In the genomic region with DNA sequence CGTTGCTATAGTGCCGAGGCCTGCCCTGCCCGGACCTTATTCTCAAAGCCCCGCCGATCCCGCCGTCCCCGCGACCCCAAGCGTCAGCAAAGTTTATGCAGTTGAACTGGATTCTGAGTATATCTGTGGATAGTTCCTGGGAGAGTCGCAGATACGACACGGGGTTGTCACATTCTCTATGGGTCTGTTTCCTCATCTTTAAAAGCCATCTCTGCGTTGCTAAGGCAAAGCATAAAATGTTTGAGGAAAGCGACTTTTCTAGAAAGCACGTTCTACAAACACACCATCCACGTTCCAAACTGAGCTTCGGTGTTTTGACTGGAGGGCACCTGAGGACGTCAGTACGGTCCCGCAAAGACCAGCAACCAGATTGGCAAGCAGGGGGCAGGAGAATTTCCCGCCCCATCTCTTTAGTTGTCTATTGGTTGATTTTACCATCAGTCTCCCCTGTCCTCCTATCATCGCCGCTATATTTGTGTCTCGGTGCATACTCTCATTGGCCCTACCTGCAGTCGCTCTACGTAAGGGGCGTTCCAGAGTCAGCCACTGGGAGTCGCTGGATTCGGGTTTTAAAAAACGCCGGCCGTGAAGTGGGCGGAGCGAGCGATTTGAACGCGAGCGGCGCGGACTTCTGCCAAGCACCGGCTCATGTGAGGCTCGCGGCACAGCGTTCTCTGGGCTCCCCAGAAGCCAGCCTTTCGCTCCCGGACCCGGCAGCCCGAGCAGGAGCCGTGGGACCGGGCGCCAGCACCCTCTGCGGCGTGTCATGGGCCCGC, we compare ENCODE assay signal across 1 cellular context.
TF ChIP-seq lines count a peak whose summit lies in the region.

CENPA (plus strand) TSS at position 626 of the 776 bp plus-strand sequence; CDS start at position 767, 141 bp downstream.

TF ChIP-seq in HepG2, 621 proteins besides CTCF, POLR2A, EP300 and RAD21 (continued from another document and continues in another):
- TF ChIP-seq, protein P1, sequence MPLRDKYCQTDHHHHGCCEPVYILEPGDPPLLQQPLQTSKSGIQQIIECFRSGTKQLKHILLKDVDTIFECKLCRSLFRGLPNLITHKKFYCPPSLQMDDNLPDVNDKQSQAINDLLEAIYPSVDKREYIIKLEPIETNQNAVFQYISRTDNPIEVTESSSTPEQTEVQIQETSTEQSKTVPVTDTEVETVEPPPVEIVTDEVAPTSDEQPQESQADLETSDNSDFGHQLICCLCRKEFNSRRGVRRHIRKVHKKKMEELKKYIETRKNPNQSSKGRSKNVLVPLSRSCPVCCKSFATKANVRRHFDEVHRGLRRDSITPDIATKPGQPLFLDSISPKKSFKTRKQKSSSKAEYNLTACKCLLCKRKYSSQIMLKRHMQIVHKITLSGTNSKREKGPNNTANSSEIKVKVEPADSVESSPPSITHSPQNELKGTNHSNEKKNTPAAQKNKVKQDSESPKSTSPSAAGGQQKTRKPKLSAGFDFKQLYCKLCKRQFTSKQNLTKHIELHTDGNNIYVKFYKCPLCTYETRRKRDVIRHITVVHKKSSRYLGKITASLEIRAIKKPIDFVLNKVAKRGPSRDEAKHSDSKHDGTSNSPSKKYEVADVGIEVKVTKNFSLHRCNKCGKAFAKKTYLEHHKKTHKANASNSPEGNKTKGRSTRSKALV (CRISPR knock-in tag; IDR thresholded peaks at IDR 0.05) = peak; percentile 93
- TF ChIP-seq TBX3 (IDR thresholded peaks at IDR 0.05; ENCODE audit: borderline replicate concordance) = peak; percentile 83; the same call in 1 of the 2 replicates
- TF ChIP-seq ZBTB43 (CRISPR knock-in tag; conservative IDR thresholded peaks at IDR 0.05) = peak; percentile 92
- TF ChIP-seq HOXA5 (CRISPR knock-in tag; IDR thresholded peaks at IDR 0.05) = peak; percentile 95
- peak; percentile 75; the same call in 1 of the 2 replicates for TF ChIP-seq CHD2 (IDR thresholded peaks at IDR 0.05; ENCODE audit: low read depth, low read length)
- 0 out of 2 replicates have a peak, but pooled peaks have one; percentile 82 for TF ChIP-seq GTF3A (CRISPR knock-in tag; conservative IDR thresholded peaks at IDR 0.05)
- no peak for TF ChIP-seq PAXIP1 (CRISPR knock-in tag; conservative IDR thresholded peaks at IDR 0.05)
- TF ChIP-seq PHF5A (CRISPR knock-in tag; IDR thresholded peaks at IDR 0.05; ENCODE audit: low read depth, unreplicated experiment) = no peak
- peak; percentile 98 for TF ChIP-seq ZMAT3 (CRISPR knock-in tag; conservative IDR thresholded peaks at IDR 0.05)
- peak; percentile 80 for TF ChIP-seq NR2C2 (CRISPR knock-in tag; IDR thresholded peaks at IDR 0.05; ENCODE audit: borderline replicate concordance)
- no peak for TF ChIP-seq ZBTB21 (CRISPR knock-in tag; IDR thresholded peaks at IDR 0.05)
- no peak for TF ChIP-seq ZFP82 (CRISPR knock-in tag; IDR thresholded peaks at IDR 0.05; ENCODE audit: borderline replicate concordance)
- peak; percentile 99 for TF ChIP-seq SP2 (CRISPR knock-in tag; IDR thresholded peaks at IDR 0.05)
- TF ChIP-seq, protein P2, sequence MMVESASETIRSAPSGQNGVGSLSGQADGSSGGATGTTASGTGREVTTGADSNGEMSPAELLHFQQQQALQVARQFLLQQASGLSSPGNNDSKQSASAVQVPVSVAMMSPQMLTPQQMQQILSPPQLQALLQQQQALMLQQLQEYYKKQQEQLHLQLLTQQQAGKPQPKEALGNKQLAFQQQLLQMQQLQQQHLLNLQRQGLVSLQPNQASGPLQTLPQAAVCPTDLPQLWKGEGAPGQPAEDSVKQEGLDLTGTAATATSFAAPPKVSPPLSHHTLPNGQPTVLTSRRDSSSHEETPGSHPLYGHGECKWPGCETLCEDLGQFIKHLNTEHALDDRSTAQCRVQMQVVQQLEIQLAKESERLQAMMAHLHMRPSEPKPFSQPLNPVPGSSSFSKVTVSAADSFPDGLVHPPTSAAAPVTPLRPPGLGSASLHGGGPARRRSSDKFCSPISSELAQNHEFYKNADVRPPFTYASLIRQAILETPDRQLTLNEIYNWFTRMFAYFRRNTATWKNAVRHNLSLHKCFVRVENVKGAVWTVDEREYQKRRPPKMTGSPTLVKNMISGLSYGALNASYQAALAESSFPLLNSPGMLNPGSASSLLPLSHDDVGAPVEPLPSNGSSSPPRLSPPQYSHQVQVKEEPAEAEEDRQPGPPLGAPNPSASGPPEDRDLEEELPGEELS (CRISPR knock-in tag; IDR thresholded peaks at IDR 0.05) = peak; percentile 86
- TF ChIP-seq, protein P3, sequence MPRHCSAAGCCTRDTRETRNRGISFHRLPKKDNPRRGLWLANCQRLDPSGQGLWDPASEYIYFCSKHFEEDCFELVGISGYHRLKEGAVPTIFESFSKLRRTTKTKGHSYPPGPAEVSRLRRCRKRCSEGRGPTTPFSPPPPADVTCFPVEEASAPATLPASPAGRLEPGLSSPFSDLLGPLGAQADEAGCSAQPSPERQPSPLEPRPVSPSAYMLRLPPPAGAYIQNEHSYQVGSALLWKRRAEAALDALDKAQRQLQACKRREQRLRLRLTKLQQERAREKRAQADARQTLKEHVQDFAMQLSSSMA (CRISPR knock-in tag; IDR thresholded peaks at IDR 0.05) = peak; percentile 92; the same call in 1 of the 2 replicates
- peak; percentile 93 for TF ChIP-seq SIN3A (IDR thresholded peaks at IDR 0.05; ENCODE audit: borderline replicate concordance, low read depth, low read length)
- TF ChIP-seq ZKSCAN1 (IDR thresholded peaks at IDR 0.05; ENCODE audit: low read length) = no peak
- TF ChIP-seq ZNF496 (CRISPR knock-in tag; IDR thresholded peaks at IDR 0.05; ENCODE audit: insufficient replicate concordance) = no peak
- TF ChIP-seq HHEX (CRISPR knock-in tag; IDR thresholded peaks at IDR 0.05) = 0 out of 2 replicates have a peak, but pooled peaks have one; percentile 11
- peak; percentile 22; the same call in 1 of the 2 replicates for TF ChIP-seq ZNF720 (CRISPR knock-in tag; IDR thresholded peaks at IDR 0.05)
- TF ChIP-seq TAF1 (CRISPR knock-in tag; IDR thresholded peaks at IDR 0.05) = peak; percentile 58; the same call in 1 of the 2 replicates
- peak; percentile 98 for TF ChIP-seq ZFP90 (CRISPR knock-in tag; IDR thresholded peaks at IDR 0.05; ENCODE audit: borderline replicate concordance)
- peak; percentile 96 for TF ChIP-seq E2F1 (CRISPR knock-in tag; IDR thresholded peaks at IDR 0.05)
- no peak for TF ChIP-seq CBX1 (IDR thresholded peaks at IDR 0.05; ENCODE audit: low read depth)
- TF ChIP-seq SNAPC4 (CRISPR knock-in tag; IDR thresholded peaks at IDR 0.05) = peak; percentile 75
- peak; percentile 81; the same call in 1 of the 2 replicates for TF ChIP-seq GZF1 (CRISPR knock-in tag; IDR thresholded peaks at IDR 0.05)
- peak; percentile 45; the same call in 1 of the 2 replicates for TF ChIP-seq ZNF652 (CRISPR knock-in tag; IDR thresholded peaks at IDR 0.05; ENCODE audit: borderline replicate concordance, low read depth)
- TF ChIP-seq ZSCAN29 (CRISPR knock-in tag; conservative IDR thresholded peaks at IDR 0.05) = peak; percentile 92; the same call in 1 of the 2 replicates
- TF ChIP-seq FOXO1 (CRISPR knock-in tag; IDR thresholded peaks at IDR 0.05) = peak; percentile 49; the same call in 1 of the 2 replicates
- TF ChIP-seq, protein P4, sequence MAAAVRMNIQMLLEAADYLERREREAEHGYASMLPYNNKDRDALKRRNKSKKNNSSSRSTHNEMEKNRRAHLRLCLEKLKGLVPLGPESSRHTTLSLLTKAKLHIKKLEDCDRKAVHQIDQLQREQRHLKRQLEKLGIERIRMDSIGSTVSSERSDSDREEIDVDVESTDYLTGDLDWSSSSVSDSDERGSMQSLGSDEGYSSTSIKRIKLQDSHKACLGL (CRISPR knock-in tag; IDR thresholded peaks at IDR 0.05) = peak; percentile 82
- peak; percentile 78 for TF ChIP-seq SMAD1 (CRISPR knock-in tag; IDR thresholded peaks at IDR 0.05; ENCODE audit: borderline replicate concordance, low read depth)
- TF ChIP-seq CC2D1A (CRISPR knock-in tag; IDR thresholded peaks at IDR 0.05) = peak; percentile 97; the same call in 1 of the 2 replicates
- peak; percentile 32; the same call in 1 of the 2 replicates for TF ChIP-seq HNF4A (CRISPR knock-in tag; IDR thresholded peaks at IDR 0.05)
- TF ChIP-seq, protein P5, sequence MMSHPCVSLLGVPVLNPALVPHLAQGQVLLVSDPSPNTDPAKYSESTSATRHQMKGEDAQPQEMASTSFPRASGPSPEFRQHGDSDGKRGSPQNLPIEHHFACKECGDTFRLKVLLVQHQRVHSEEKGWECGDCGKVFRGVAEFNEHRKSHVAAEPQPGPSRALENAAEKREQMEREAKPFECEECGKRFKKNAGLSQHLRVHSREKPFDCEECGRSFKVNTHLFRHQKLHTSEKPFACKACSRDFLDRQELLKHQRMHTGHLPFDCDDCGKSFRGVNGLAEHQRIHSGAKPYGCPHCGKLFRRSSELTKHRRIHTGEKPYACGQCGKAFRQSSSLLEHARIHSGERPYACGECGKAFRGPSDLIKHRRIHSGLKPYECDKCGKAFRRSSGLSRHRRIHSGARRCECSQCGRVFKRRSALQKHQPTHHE (CRISPR knock-in tag; IDR thresholded peaks at IDR 0.05; ENCODE audit: borderline replicate concordance) = peak; percentile 86; the same call in 1 of the 2 replicates
